8 cellular contexts compared by ENCODE assay signal in the genomic region with DNA sequence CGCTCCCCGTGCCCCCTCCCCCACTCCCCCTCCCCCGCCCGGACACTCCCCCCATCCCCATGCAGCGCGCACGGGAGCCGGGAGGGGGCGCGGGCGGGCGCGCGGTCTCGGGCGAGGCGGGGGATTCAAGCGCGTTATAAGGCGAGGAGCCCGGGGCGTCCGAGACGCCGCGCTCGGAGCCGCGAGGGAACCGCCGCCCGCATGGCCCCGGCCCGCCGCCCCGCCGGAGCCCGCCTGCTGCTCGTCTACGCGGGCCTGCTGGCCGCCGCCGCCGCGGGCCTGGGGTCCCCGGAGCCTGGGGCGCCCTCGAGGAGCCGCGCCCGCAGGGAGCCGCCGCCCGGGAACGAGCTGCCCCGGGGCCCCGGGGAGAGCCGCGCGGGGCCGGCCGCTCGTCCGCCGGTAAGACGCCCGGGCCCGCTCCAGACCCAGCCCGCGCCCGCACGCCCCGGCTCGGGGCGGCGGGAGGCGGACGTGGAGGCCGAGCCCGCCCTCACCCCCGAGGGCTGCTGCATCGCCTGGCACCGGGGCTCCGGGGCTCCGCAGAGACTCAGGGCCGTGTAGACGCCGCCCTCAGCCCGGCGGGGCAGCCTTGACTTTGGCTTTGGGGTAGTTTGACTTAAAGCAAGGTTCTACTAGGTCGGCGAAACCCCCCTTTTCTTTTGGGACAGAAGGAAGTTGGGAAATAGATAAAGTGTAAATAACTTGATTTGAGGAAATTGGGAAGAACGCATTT. TPM values are rescaled to one million over a fixed set of nuclear protein-coding genes. Genes with fewer than 3 reads are reported as not detected.
DNase-seq lines count a peak whose midpoint lies in the region; ATAC-seq, FAIRE-seq and TF ChIP-seq lines count a peak whose summit lies in the region.

A gene with protein sequence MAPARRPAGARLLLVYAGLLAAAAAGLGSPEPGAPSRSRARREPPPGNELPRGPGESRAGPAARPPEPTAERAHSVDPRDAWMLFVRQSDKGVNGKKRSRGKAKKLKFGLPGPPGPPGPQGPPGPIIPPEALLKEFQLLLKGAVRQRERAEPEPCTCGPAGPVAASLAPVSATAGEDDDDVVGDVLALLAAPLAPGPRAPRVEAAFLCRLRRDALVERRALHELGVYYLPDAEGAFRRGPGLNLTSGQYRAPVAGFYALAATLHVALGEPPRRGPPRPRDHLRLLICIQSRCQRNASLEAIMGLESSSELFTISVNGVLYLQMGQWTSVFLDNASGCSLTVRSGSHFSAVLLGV (plus strand): TSS at position 164 of the 733 bp plus-strand sequence. CDS start 38 bp downstream, at position 202.

- H3K4me3 ChIP-seq in AG10803 (ENCODE audit: low read length): peak within 1 kb of the TSS; percentile 41

- ATAC-seq in GM18909 (IDR thresholded peaks at IDR 0.05; ENCODE audit: poor library complexity, unreplicated experiment) (peak; percentile 43), GM21367 (IDR thresholded peaks at IDR 0.05; ENCODE audit: unreplicated experiment) (no peak)

- peak; percentile 35 for TF ChIP-seq CTCF in AG10803 (conservative IDR thresholded peaks at IDR 0.05; ENCODE audit: low read length)

- intact Hi-C loops in posterior cingulate gyrus (cut with DNase I): no loop called here

- no peak for FAIRE-seq in frontal cortex (lab: Jason Lieb, UNC)

- DNase-seq in AG10803 (ENCODE audit: low read depth): no peak
- peak; percentile 49 for DNase-seq in NCI-H460 (ENCODE audit: extremely low read depth, low read depth)
- DNase-seq in activated T-cell treated with anti-CD3 and anti-CD28 coated beads, Interleukin-2, amount 50 U/mL, for 1 hour: peak; percentile 61
- peak; percentile 70 to 75 for DNase-seq in frontal cortex (ENCODE audit: low spot score in 2 of 2)
- DNase-seq in posterior cingulate gyrus: peak in 6 of 10 donors; percentile 1 to 84 (median 54)
- DNase-seq in midbrain (lab: John Stamatoyannopoulos, UW): no peak

RNA-seq across cellular contexts. Expression of the gene that starts here (rescaled TPM):
- total RNA-seq in NCI-H460 (2014; rRNA removed; shearing (Covaris generic)): 7.7 and 10.0 TPM in 2 replicates
- 15.9 and 16.9 TPM in 2 replicates for polyA plus RNA-seq in NCI-H460 (2014; cell fraction: nucleus; rRNA removed)
- 0.82 TPM for total RNA-seq in frontal cortex

Comparison
In these comparisons a context has a peak if more than half of its experiments do, and no peak if none do; other contexts are left out.
1. Peak in DNase-seq in frontal cortex; RNA of the gene not detected or under 1 TPM.
2. DNase-seq: peak in NCI-H460 (single experiment), activated T-cell treated with anti-CD3 and anti-CD28 coated beads, Interleukin-2, amount 50 U/mL, for 1 hour (single experiment) and posterior cingulate gyrus (6 of 10); none in AG10803 (single experiment) and midbrain (single experiment).